In the genomic region with DNA sequence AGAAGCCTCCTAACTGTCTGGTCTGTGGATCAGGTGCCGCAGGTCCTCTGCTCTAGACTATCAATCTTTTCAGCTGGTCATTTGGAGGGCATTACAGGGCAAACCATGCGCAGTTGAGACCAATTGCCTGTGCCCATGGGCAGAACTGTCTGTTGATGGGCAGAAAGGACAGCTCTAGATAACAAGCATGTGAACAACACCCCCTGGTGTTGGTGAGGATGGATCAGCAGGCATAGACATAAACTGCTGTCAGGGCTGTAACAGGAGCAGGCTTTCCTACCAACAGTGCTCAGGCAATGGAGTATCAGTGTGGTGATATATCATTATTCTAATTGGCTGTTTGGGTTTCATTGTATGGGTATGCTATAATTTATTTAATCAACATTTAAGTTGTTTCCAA, we compare ENCODE assay signal across 7 cellular contexts.
DNase-seq lines count a peak whose midpoint lies in the region; ATAC-seq and TF ChIP-seq lines count a peak whose summit lies in the region.

No MANE protein-coding gene starts in this region.

- intact Hi-C loops in left ventricle myocardium inferior (cut with micrococcal nuclease): no loop called here

- H3K27me3 ChIP-seq in WERI-Rb-1 (ENCODE audit: insufficient read depth, low read depth, severe bottlenecking) (no peaks in the 10 kb centered on the region), left ventricle myocardium inferior (ENCODE audit: low read depth) (no peaks in the 10 kb centered on the region)

- DNase-seq in GM04504 (ENCODE audit: low read depth) (peak; percentile 26), NCI-H1436 treated with DMSO at 0.1 percent for 48 hours (lab: John Stamatoyannopoulos, UW) (peak; percentile 7), WERI-Rb-1 (peak; percentile 48), left ventricle myocardium inferior (no peak)
- no peak for DNase-seq in stimulated activated naive B cell treated with anti-CD40 and anti-IgM and Interleukin-4, amounts not matched to agents 10 μg/mL and 1 μg/mL and 100 μg/mL, for 72 hours
- no peak for DNase-seq in activated CD4-positive, CD25-positive, alpha-beta regulatory T cell treated with anti-CD3 and anti-CD28 coated beads, Interleukin-2, amount 50 U/mL, for 72 hours

- H3K27ac ChIP-seq in WERI-Rb-1: no peak overlapping the region
- H3K27ac ChIP-seq in left ventricle myocardium inferior (replicated peaks): no peak overlapping the region

- no peak overlapping the region for H3K4me3 ChIP-seq in WERI-Rb-1 (ENCODE audit: low read depth, low read length)
- H3K4me3 ChIP-seq in left ventricle myocardium inferior: no peak overlapping the region

- ATAC-seq in GM21723 (IDR thresholded peaks at IDR 0.05; ENCODE audit: unreplicated experiment): peak; percentile 80
- peak; percentile 64 to 69 for ATAC-seq in stimulated activated naive B cell treated with anti-CD40 and anti-IgM and Interleukin-4, amounts not matched to agents 10 μg/mL and 1 μg/mL and 100 μg/mL, for 72 hours (replicated peaks)

- no peaks in the 10 kb centered on the region for H3K36me3 Mint-ChIP-seq in stimulated activated naive B cell treated with anti-CD40 and anti-IgM and Interleukin-4, amounts not matched to agents 10 μg/mL and 1 μg/mL and 100 μg/mL, for 72 hours

- peaks cover 0 to 4% of the 10 kb centered on the region in 2 donors for H3K27me3 Mint-ChIP-seq in stimulated activated naive B cell treated with anti-CD40 and anti-IgM and Interleukin-4, amounts not matched to agents 10 μg/mL and 1 μg/mL and 100 μg/mL, for 72 hours

- no peaks in the 10 kb centered on the region for H3K4me1 Mint-ChIP-seq in stimulated activated naive B cell treated with anti-CD40 and anti-IgM and Interleukin-4, amounts not matched to agents 10 μg/mL and 1 μg/mL and 100 μg/mL, for 72 hours

- H3K36me3 ChIP-seq in WERI-Rb-1: no peaks in the 10 kb centered on the region
- no peaks in the 10 kb centered on the region for H3K36me3 ChIP-seq in left ventricle myocardium inferior

- TF ChIP-seq CTCF in WERI-Rb-1 (IDR thresholded peaks at IDR 0.05; ENCODE audit: low read depth, low read length) (peak; percentile 72), left ventricle myocardium inferior (IDR thresholded peaks at IDR 0.05; ENCODE audit: borderline replicate concordance) (peak; percentile 55)

- no peaks in the 10 kb centered on the region for H3K9me3 ChIP-seq in WERI-Rb-1 (ENCODE audit: severe bottlenecking)
- H3K9me3 ChIP-seq in left ventricle myocardium inferior (replicated peaks): peaks cover 8% of the 10 kb centered on the region

- H3K27ac Mint-ChIP-seq in stimulated activated naive B cell treated with anti-CD40 and anti-IgM and Interleukin-4, amounts not matched to agents 10 μg/mL and 1 μg/mL and 100 μg/mL, for 72 hours: no peak overlapping the region

- no peak overlapping the region for H3K4me3 Mint-ChIP-seq in stimulated activated naive B cell treated with anti-CD40 and anti-IgM and Interleukin-4, amounts not matched to agents 10 μg/mL and 1 μg/mL and 100 μg/mL, for 72 hours

- H3K9me3 Mint-ChIP-seq in stimulated activated naive B cell treated with anti-CD40 and anti-IgM and Interleukin-4, amounts not matched to agents 10 μg/mL and 1 μg/mL and 100 μg/mL, for 72 hours: peaks cover 0 to 1% of the 10 kb centered on the region in 2 donors

- no peaks in the 10 kb centered on the region for H3K4me1 ChIP-seq in left ventricle myocardium inferior

Comparison
In these comparisons a context has a peak if more than half of its experiments do, and no peak if none do; other contexts are left out.
1. DNase-seq: peak in GM04504 (single experiment), NCI-H1436 treated with DMSO at 0.1 percent for 48 hours (single experiment) and WERI-Rb-1 (single experiment); none in left ventricle myocardium inferior (single experiment), stimulated activated naive B cell treated with anti-CD40 and anti-IgM and Interleukin-4, amounts not matched to agents 10 μg/mL and 1 μg/mL and 100 μg/mL, for 72 hours (single experiment) and activated CD4-positive, CD25-positive, alpha-beta regulatory T cell treated with anti-CD3 and anti-CD28 coated beads, Interleukin-2, amount 50 U/mL, for 72 hours (single experiment).